13 cellular contexts compared by ENCODE assay signal in the genomic region with DNA sequence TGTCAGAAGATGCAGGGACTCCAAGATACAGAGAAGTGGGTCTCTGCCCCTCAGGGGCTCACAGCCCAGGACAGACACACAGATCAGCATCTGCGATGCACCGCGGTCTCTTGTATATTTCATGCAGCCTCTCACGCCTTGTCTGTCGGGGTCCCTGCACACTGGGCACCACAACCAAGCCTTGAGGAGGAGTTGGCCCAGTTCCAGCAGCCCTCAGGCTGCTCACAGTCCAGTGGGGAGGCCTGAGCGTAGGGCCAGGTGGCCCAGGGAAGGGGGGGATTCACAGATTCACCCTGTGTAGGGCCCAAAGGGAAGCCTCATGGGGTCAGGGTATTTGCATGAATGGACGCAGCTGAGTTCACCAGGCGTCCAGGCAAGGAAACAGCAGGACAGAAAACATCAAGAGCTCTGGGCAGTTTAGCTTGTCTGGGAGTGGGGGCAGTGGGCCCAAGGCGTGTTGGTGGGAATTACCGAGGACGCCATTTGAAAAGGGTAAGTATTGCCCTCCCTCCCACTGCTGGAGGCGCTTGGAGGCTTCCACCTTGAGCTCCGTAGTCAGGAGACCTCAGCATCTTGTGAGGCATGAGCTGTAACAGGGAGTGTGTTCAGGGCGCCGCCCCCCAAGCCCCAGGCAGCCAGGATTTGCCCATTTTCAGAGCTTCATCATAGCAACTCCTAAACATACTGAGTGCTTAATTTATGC.
DNase-seq lines count a peak whose midpoint lies in the region; ATAC-seq and TF ChIP-seq lines count a peak whose summit lies in the region.
"Had no signal": no experiment of that assay in that cellular context is flagged by ENCODE, and none has a peak within 500 bp of the region (broad histone marks: within the 10 kb centered on the region; RNA-seq: fewer than 3 reads in every experiment).

No MANE protein-coding gene starts in this region.

- peak overlapping the region; percentile 57 for H3K4me3 Mint-ChIP-seq in chondrocyte (ENCODE audit: unreplicated experiment)
- H3K4me3 Mint-ChIP-seq: activated naive CD4-positive, alpha-beta T cell treated with anti-CD3 and anti-CD28 coated beads for 36 hours had no signal

- peaks cover 7% of the 10 kb centered on the region for H3K27me3 Mint-ChIP-seq in chondrocyte (ENCODE audit: low read depth)

- H3K9me3 Mint-ChIP-seq in chondrocyte (ENCODE audit: low read depth) = peaks cover 16% of the 10 kb centered on the region

- no peak for DNase-seq in chondrocyte (ENCODE audit: low spot score)
- DNase-seq in smooth muscle cell of the brain vasculature (ENCODE audit: low read depth, low spot score) = peak; percentile 32
- DNase-seq in posterior vena cava (ENCODE audit: low spot score) = no peak
- DNase-seq: activated CD4-positive, CD25-positive, alpha-beta regulatory T cell treated with anti-CD3 and anti-CD28 coated beads, Interleukin-2, amount 50 U/mL, for 72 hours; activated naive CD4-positive, alpha-beta T cell treated with anti-CD3 and anti-CD28 coated beads for 36 hours; DMS 273 treated with DMSO at 0.1 percent for 48 hours; IMR-90; midbrain; NCI-H2171 treated with DMSO at 0.1 percent for 48 hours had no signal

- H3K27ac Mint-ChIP-seq in chondrocyte (ENCODE audit: unreplicated experiment) = peak overlapping the region; percentile 85
- H3K27ac Mint-ChIP-seq: activated naive CD4-positive, alpha-beta T cell treated with anti-CD3 and anti-CD28 coated beads for 36 hours had no signal

- H3K36me3 Mint-ChIP-seq in chondrocyte (ENCODE audit: low read depth) = no peaks in the 10 kb centered on the region

- H3K4me1 Mint-ChIP-seq in chondrocyte (ENCODE audit: low read depth) = peaks cover 47% of the 10 kb centered on the region

- intact Hi-C loops in posterior vena cava (cut with DNase I) = no loop called here

- no peak for TF ChIP-seq CTCF in chondrocyte (IDR thresholded peaks at IDR 0.05)

- ATAC-seq in GM19397 (IDR thresholded peaks at IDR 0.05; ENCODE audit: unreplicated experiment) (peak; percentile 30), HG03066 (IDR thresholded peaks at IDR 0.05; ENCODE audit: low read depth, unreplicated experiment) (peak; percentile 26), HG03520 (IDR thresholded peaks at IDR 0.05; ENCODE audit: unreplicated experiment) (no peak), HG03175 (IDR thresholded peaks at IDR 0.05; ENCODE audit: unreplicated experiment) (no peak)

Comparison
In these comparisons a context has a peak if more than half of its experiments do, and no peak if none do; other contexts are left out.
1. ATAC-seq: peak in GM19397 (single experiment) and HG03066 (single experiment); none in HG03520 (single experiment) and HG03175 (single experiment).